Comparison of ENCODE assay signal across 9 cellular contexts in the genomic region with DNA sequence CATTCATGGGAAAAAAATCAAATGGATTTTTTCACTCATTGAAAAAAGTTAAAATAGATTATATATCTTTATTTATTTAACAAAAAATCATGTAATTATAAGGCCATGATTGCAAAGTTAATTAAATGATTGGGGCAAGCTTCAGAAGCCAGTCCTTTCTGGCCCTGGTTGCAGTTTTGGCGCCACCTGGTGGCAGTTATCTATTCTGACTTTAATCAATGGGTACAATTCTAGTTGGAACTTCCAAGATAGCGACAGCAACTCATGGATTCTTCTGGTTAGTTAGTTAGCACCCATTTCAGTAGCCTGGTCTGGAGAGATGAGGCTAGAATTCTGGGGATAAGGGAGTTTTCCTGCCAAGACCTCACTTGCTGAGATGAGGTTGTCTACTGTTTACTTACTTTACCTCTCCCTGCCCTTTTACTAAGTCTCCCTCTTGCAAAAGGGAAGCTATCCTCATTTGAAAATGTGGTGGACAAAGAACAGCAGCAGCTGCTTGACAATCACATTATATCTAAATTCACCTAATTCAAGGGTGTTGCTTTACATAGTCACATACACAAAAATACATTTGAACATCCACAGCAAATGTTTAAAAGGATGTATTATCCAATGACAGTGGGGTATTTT. TPM values are rescaled to one million over a fixed set of nuclear protein-coding genes. Genes with fewer than 3 reads are reported as not detected.
DNase-seq lines count a peak whose midpoint lies in the region; ATAC-seq and TF ChIP-seq lines count a peak whose summit lies in the region.
"Had no signal": no experiment of that assay in that cellular context is flagged by ENCODE, and none has a peak within 500 bp of the region (broad histone marks: within the 10 kb centered on the region; RNA-seq: fewer than 3 reads in every experiment).

No MANE protein-coding gene starts in this region.

- peak in 3 of 4 donors; percentile 43 to 63 (median 51) for ATAC-seq in heart left ventricle
- ATAC-seq in psoas muscle, result peak; percentile 54 to 83 (median 64)
- ATAC-seq in GM19467 (IDR thresholded peaks at IDR 0.05; ENCODE audit: unreplicated experiment), result no peak

- no peaks in the 10 kb centered on the region for H3K9me3 ChIP-seq in MG63
- no peaks in the 10 kb centered on the region for H3K9me3 ChIP-seq in heart left ventricle
- no peaks in the 10 kb centered on the region for H3K9me3 ChIP-seq in psoas muscle
- H3K9me3 ChIP-seq: BLaER1 had no signal

- H3K4me1 ChIP-seq in heart left ventricle (peaks cover 0 to 13% (median 0%) of the 10 kb centered on the region in 12 donors), psoas muscle (no peaks in the 10 kb centered on the region)
- H3K4me1 ChIP-seq: BLaER1 had no signal

- no peaks in the 10 kb centered on the region for H3K9me3 Mint-ChIP-seq in activated naive CD8-positive, alpha-beta T cell treated with anti-CD3 and anti-CD28 coated beads for 36 hours

- no peaks in the 10 kb centered on the region for H3K27me3 Mint-ChIP-seq in activated naive CD8-positive, alpha-beta T cell treated with anti-CD3 and anti-CD28 coated beads for 36 hours

- H3K36me3 ChIP-seq in MG63 (peaks cover 39% of the 10 kb centered on the region), heart left ventricle (peaks cover 0 to 55% (median 27%) of the 10 kb centered on the region in 9 donors), psoas muscle (ENCODE audit: insufficient read depth in 1 of 2, low read depth in 1 of 2) (peaks cover 0 to 43% of the 10 kb centered on the region in 2 donors)

- H3K4me3 Mint-ChIP-seq in activated naive CD8-positive, alpha-beta T cell treated with anti-CD3 and anti-CD28 coated beads for 36 hours, result no peak overlapping the region

- no peak for TF ChIP-seq POLR2A in heart left ventricle (IDR thresholded peaks at IDR 0.05)

- intact Hi-C loops in heart left ventricle (cut with DNase I), result loop anchor here (1.0 to 10.0 kb wide), 11 partner anchors 40 to 404 kb away; a partner anchor contains a TSS
- intact Hi-C loops in psoas muscle (cut with DNase I), result loop anchor here (2.0 to 5.0 kb wide), 3 partner anchors 243 to 404 kb away; no protein-coding TSS in a partner anchor

- peak; percentile 1 for DNase-seq in DMS79 treated with DMSO at 0.1 percent for 48 hours (lab: John Stamatoyannopoulos, UW)
- DNase-seq in DMS79 (lab: John Stamatoyannopoulos, UW), result no peak
- peak; percentile 27 for DNase-seq in MG63
- DNase-seq in SKM-1 treated with dmso at 0.1 percent for 144 hours (lab: John Stamatoyannopoulos, UW; ENCODE audit: unreplicated experiment), result peak; percentile 24
- peak; percentile 38 for DNase-seq in activated naive CD8-positive, alpha-beta T cell treated with anti-CD3 and anti-CD28 coated beads for 36 hours
- peak; percentile 57 to 73 (median 69) for DNase-seq in heart left ventricle
- DNase-seq in psoas muscle, result peak; percentile 57 to 71

- WGBS in heart left ventricle, 4 donors, result 11 to 27% (median 14%) methylated on average over 2 of the region's 2 CpGs
- 16 to 18% (median 18%) methylated on average over 2 of the region's 2 CpGs for WGBS in psoas muscle, 3 donors

- peaks cover 8% of the 10 kb centered on the region for H3K36me3 Mint-ChIP-seq in activated naive CD8-positive, alpha-beta T cell treated with anti-CD3 and anti-CD28 coated beads for 36 hours

- H3K27ac ChIP-seq in heart left ventricle (no peak overlapping the region), psoas muscle (no peak overlapping the region)
- H3K27ac ChIP-seq: BLaER1 had no signal

- TF ChIP-seq CTCF in heart left ventricle (IDR thresholded peaks at IDR 0.05) (peak; percentile 81 to 94 (median 88)), psoas muscle (IDR thresholded peaks at IDR 0.05) (peak; percentile 93)

- no peaks in the 10 kb centered on the region for H3K4me1 Mint-ChIP-seq in activated naive CD8-positive, alpha-beta T cell treated with anti-CD3 and anti-CD28 coated beads for 36 hours

- H3K27ac Mint-ChIP-seq in activated naive CD8-positive, alpha-beta T cell treated with anti-CD3 and anti-CD28 coated beads for 36 hours, result no peak overlapping the region

- H3K4me3 ChIP-seq in MG63, result no peak overlapping the region
- H3K4me3 ChIP-seq in heart left ventricle, result no peak overlapping the region
- no peak overlapping the region for H3K4me3 ChIP-seq in psoas muscle
- H3K4me3 ChIP-seq: BLaER1 had no signal

- H3K27me3 ChIP-seq in MG63 (no peaks in the 10 kb centered on the region), heart left ventricle (no peaks in the 10 kb centered on the region), psoas muscle (ENCODE audit: insufficient read depth in 3 of 3, low read length in 2 of 3) (no peaks in the 10 kb centered on the region)
- H3K27me3 ChIP-seq: BLaER1 had no signal

RNA-seq across cellular contexts. Expression of a gene that starts 42.3 kb away (rescaled TPM):
- total RNA-seq in MG63 (2014; rRNA removed; shearing (Covaris generic); ENCODE audit: low replicate concordance), result 43.1 and 56.0 TPM in 2 replicates
- total RNA-seq in activated naive CD8-positive, alpha-beta T cell treated with anti-CD3 and anti-CD28 coated beads for 36 hours, result 10 to 100 TPM; 47.9 to 48.9 TPM
- total RNA-seq in heart left ventricle (10 to 100 TPM in 3 of 9 donors, 1 to 10 TPM in 6; 4.5 to 12.0 (median 8.2) TPM), psoas muscle (10 to 100 TPM; 13.6 to 18.7 (median 17.1) TPM)
- polyA plus RNA-seq in heart left ventricle (1 to 10 TPM; 2.2 to 9.9 TPM), psoas muscle (10 to 100 TPM in 2 of 3 donors, 1 to 10 TPM in 1; 6.3 to 19.5 (median 17.2) TPM)
